ENCODE assay signal across 8 cellular contexts in genomic region chr6:149925253-149925973, GRCh38. TPM values are rescaled to one million over a fixed set of nuclear protein-coding genes. Genes with fewer than 3 reads are reported as not detected.
DNase-seq lines count a peak whose midpoint lies in the region; ATAC-seq, FAIRE-seq and TF ChIP-seq lines count a peak whose summit lies in the region.

No MANE protein-coding gene starts in this region.

- TF ChIP-seq EP300 in A549 (IDR thresholded peaks at IDR 0.05), result no peak

- intact Hi-C loops in dendritic cell treated with granulocyte-macrophage colony-stimulating factor and Interleukin-4, amounts not matched to agents 40 ng/mL and 50 ng/mL, for 4 days (cut with micrococcal nuclease), result loop anchor here (5.0 kb wide), 1 partner anchor 203 kb away; no protein-coding TSS in a partner anchor

- no peak for DNase-seq in A549 (ENCODE audit: low read depth in 1 of 2, low spot score in 1 of 2)
- no peak for DNase-seq in HFFc6
- peak; percentile 88 for DNase-seq in mesenteric fat pad (ENCODE audit: low spot score)
- DNase-seq in MG63, result no peak
- DNase-seq in NCI-H2196 (lab: John Stamatoyannopoulos, UW; ENCODE audit: unreplicated experiment), result no peak
- DNase-seq in kidney glomerular epithelial cell (lab: John Stamatoyannopoulos, UW), result no peak
- no peak for DNase-seq in NCI-H748 (lab: John Stamatoyannopoulos, UW; ENCODE audit: unreplicated experiment)

- peak; percentile 2; a peak in 2 of 6 replicates for ATAC-seq in A549

- no peaks in the 10 kb centered on the region for H3K36me3 ChIP-seq in MG63

- peaks cover 11% of the 10 kb centered on the region; the same call in 1 of the 3 replicates for H3K4me1 ChIP-seq in A549

- peaks cover 19% of the 10 kb centered on the region for H3K27me3 ChIP-seq in MG63

- H3K4me3 Mint-ChIP-seq in HFFc6, result peak overlapping the region; percentile 88
- H3K4me3 Mint-ChIP-seq in dendritic cell treated with granulocyte-macrophage colony-stimulating factor and Interleukin-4, amounts not matched to agents 40 ng/mL and 50 ng/mL, for 4 days, result peak overlapping the region; percentile 78

- peak overlapping the region; percentile 80 for H3K4me2 ChIP-seq in A549

- H3K36me3 Mint-ChIP-seq in HFFc6 (ENCODE audit: low read depth), result no peaks in the 10 kb centered on the region
- no peaks in the 10 kb centered on the region for H3K36me3 Mint-ChIP-seq in dendritic cell treated with granulocyte-macrophage colony-stimulating factor and Interleukin-4, amounts not matched to agents 40 ng/mL and 50 ng/mL, for 4 days (ENCODE audit: low read depth)

- TF ChIP-seq POLR2A in A549 (IDR thresholded peaks at IDR 0.05; ENCODE audit: low read length), result no peak

- peak overlapping the region; percentile 39 for H3K4me3 ChIP-seq in A549
- no peak overlapping the region for H3K4me3 ChIP-seq in MG63

- H3K27ac Mint-ChIP-seq in HFFc6, result no peak overlapping the region; the same call in 1 of the 2 replicates
- peak overlapping the region; percentile 45 for H3K27ac Mint-ChIP-seq in dendritic cell treated with granulocyte-macrophage colony-stimulating factor and Interleukin-4, amounts not matched to agents 40 ng/mL and 50 ng/mL, for 4 days

- WGBS in A549 (ENCODE audit: missing lambda C conversion rate), result 62% methylated on average over 19 of the region's 34 CpGs

- H3K27ac ChIP-seq in A549, result peak overlapping the region; percentile 65 to 88

- POLR2A ChIA-PET in A549 (lab: Yijun Ruan, JAX), result no interaction called here

- H3K9me3 Mint-ChIP-seq in HFFc6, result no peaks in the 10 kb centered on the region
- no peaks in the 10 kb centered on the region for H3K9me3 Mint-ChIP-seq in dendritic cell treated with granulocyte-macrophage colony-stimulating factor and Interleukin-4, amounts not matched to agents 40 ng/mL and 50 ng/mL, for 4 days

- H3K27me3 Mint-ChIP-seq in HFFc6 (ENCODE audit: insufficient read depth), result peaks cover 33% of the 10 kb centered on the region
- peaks cover 90% of the 10 kb centered on the region for H3K27me3 Mint-ChIP-seq in dendritic cell treated with granulocyte-macrophage colony-stimulating factor and Interleukin-4, amounts not matched to agents 40 ng/mL and 50 ng/mL, for 4 days

- peaks cover 20% of the 10 kb centered on the region for H3K4me1 Mint-ChIP-seq in HFFc6 (ENCODE audit: low read depth)
- H3K4me1 Mint-ChIP-seq in dendritic cell treated with granulocyte-macrophage colony-stimulating factor and Interleukin-4, amounts not matched to agents 40 ng/mL and 50 ng/mL, for 4 days (ENCODE audit: low read depth), result peaks cover 33% of the 10 kb centered on the region

- TF ChIP-seq CTCF in A549 (IDR thresholded peaks at IDR 0.05) (no peak), HFFc6 (IDR thresholded peaks at IDR 0.05) (no peak)

- no peak for TF ChIP-seq RAD21 in A549 (conservative IDR thresholded peaks at IDR 0.05 in 1 of 2, IDR thresholded peaks at IDR 0.05 in 1 of 2)

- H3K9me3 ChIP-seq in A549 (no peaks in the 10 kb centered on the region), MG63 (no peaks in the 10 kb centered on the region)

- FAIRE-seq in A549 (lab: Jason Lieb, UNC), result no peak

- CTCF ChIA-PET in A549 (lab: Yijun Ruan, JAX), result interaction anchor here (0.7 to 2.8 kb wide), 12 partner anchors 25 to 202 kb away, joined by 3 to 28 read pairs (median 4); no protein-coding TSS in a partner anchor

TF ChIP-seq in A549, 52 proteins besides CTCF, POLR2A, EP300 and RAD21:
- TF ChIP-seq FOSB (CRISPR knock-in tag; IDR thresholded peaks at IDR 0.05) (no peak), FOXS1 (CRISPR knock-in tag; IDR thresholded peaks at IDR 0.05) (no peak), PHF8 (IDR thresholded peaks at IDR 0.05; ENCODE audit: borderline replicate concordance, low read depth) (no peak), TFCP2L1 (CRISPR knock-in tag; IDR thresholded peaks at IDR 0.05) (no peak), KDM1A (IDR thresholded peaks at IDR 0.05; ENCODE audit: low read depth) (no peak), RFX5 (IDR thresholded peaks at IDR 0.05) (no peak), ATOH8 (CRISPR knock-in tag; IDR thresholded peaks at IDR 0.05; ENCODE audit: low read depth) (no peak), MAZ (IDR thresholded peaks at IDR 0.05; ENCODE audit: borderline replicate concordance, low read depth, low read length) (no peak), ESRRA (IDR thresholded peaks at IDR 0.05; ENCODE audit: borderline replicate concordance, low read length) (no peak), SMC3 (IDR thresholded peaks at IDR 0.05) (no peak), MYC (IDR thresholded peaks at IDR 0.05; ENCODE audit: borderline replicate concordance, low read length) (no peak), TP53 (CRISPR knock-in tag; IDR thresholded peaks at IDR 0.05) (no peak), MAX (IDR thresholded peaks at IDR 0.05) (no peak), NR3C1 (IDR thresholded peaks at IDR 0.05) (no peak), HOXB13 (CRISPR knock-in tag; IDR thresholded peaks at IDR 0.05; ENCODE audit: low read depth) (no peak), POLR2AphosphoS2 (conservative IDR thresholded peaks at IDR 0.05; ENCODE audit: low read length) (no peak)

RNA-seq across cellular contexts. Expression of gene RAET1G, which starts 2.5 kb away (rescaled TPM):
- 10.1 and 14.6 TPM in 2 replicates for polyA plus RNA-seq in A549 (2011; rRNA removed)
- polyA plus RNA-seq in A549 (2012; cell fraction: cytosol; rRNA removed), result 7.5 and 8.2 TPM in 2 replicates
- polyA plus RNA-seq in A549 (2012; cell fraction: nucleus; rRNA removed), result 10.8 and 11.0 TPM in 2 replicates
- 15.5 to 29.8 TPM (median 24.4 TPM) in 3 replicates for polyA plus RNA-seq in A549 (2017; fragmentation: RNase III; extraction: RNeasy Plus Mini Kit Qiagen cat#74134 plus additional on column Dnase treatment)
- 4.9 and 6.5 TPM in 2 replicates for polyA minus RNA-seq in A549 (2011; rRNA and poly(A)+ RNA removed)
- total RNA-seq in HFFc6 (2021; fragmentation: NEBNext Ultra II Directional; extraction: Animal tissue kit (Norgen Biotek cat#: 25700)), result 1 to 10 TPM in 2 of 6 experiments, under 1 TPM in 4; 0.64 to 1.1 (median 0.83) TPM
- 0.51 TPM for total RNA-seq in mesenteric fat pad
- 3.2 TPM in 1 of 2 replicates, not detected in the other for total RNA-seq in MG63 (2014; rRNA removed; shearing (Covaris generic); ENCODE audit: low replicate concordance)

RNA-seq across cellular contexts. Expression of gene ULBP2, which starts 16.4 kb away (rescaled TPM):
- polyA plus RNA-seq in A549 (2011; rRNA removed) (2.7 and 3.2 TPM in 2 replicates), A549 (2017; fragmentation: RNase III; extraction: RNeasy Plus Mini Kit Qiagen cat#74134 plus additional on column Dnase treatment) (4.2 to 5.0 TPM (median 4.5 TPM) in 3 replicates)
- 2.0 TPM in 2 replicates for polyA plus RNA-seq in A549 (2012; cell fraction: cytosol; rRNA removed)
- 1.8 and 2.2 TPM in 2 replicates for polyA plus RNA-seq in A549 (2012; cell fraction: nucleus; rRNA removed)
- 0.39 and 1.4 TPM in 2 replicates for polyA minus RNA-seq in A549 (2011; rRNA and poly(A)+ RNA removed)
- total RNA-seq in HFFc6 (2021; fragmentation: NEBNext Ultra II Directional; extraction: Animal tissue kit (Norgen Biotek cat#: 25700)), result 10 to 100 TPM; 16.2 to 23.2 (median 19.4) TPM
- total RNA-seq in mesenteric fat pad, result 0.96 TPM
- 2.2 and 7.4 TPM in 2 replicates for total RNA-seq in MG63 (2014; rRNA removed; shearing (Covaris generic); ENCODE audit: low replicate concordance)

RNA-seq across cellular contexts. Expression of gene RAET1E, which starts 27.5 kb away (rescaled TPM):
- polyA plus RNA-seq in A549 (2011; rRNA removed) (2.8 and 4.2 TPM in 2 replicates), A549 (2017; fragmentation: RNase III; extraction: RNeasy Plus Mini Kit Qiagen cat#74134 plus additional on column Dnase treatment) (3.3 to 5.4 TPM (median 4.5 TPM) in 3 replicates)
- polyA plus RNA-seq in A549 (2012; cell fraction: cytosol; rRNA removed), result 0.66 and 0.98 TPM in 2 replicates
- 0.32 and 1.1 TPM in 2 replicates for polyA plus RNA-seq in A549 (2012; cell fraction: nucleus; rRNA removed)
- 0.44 and 2.6 TPM in 2 replicates for polyA minus RNA-seq in A549 (2011; rRNA and poly(A)+ RNA removed)
- total RNA-seq in HFFc6 (2021; fragmentation: NEBNext Ultra II Directional; extraction: Animal tissue kit (Norgen Biotek cat#: 25700)), result under 1 TPM in 5 of 6 experiments, not detected in 1; 0.14 to 0.41 (median 0.26) TPM
- 0.29 TPM for total RNA-seq in mesenteric fat pad
- total RNA-seq in MG63 (2014; rRNA removed; shearing (Covaris generic); ENCODE audit: low replicate concordance), result 2.8 and 5.7 TPM in 2 replicates

RNA-seq across cellular contexts. Expression of gene ULBP1, which starts 38.3 kb away (rescaled TPM):
- polyA plus RNA-seq in A549 (2011; rRNA removed), result 5.7 and 6.6 TPM in 2 replicates
- 0.67 and 0.70 TPM in 2 replicates for polyA plus RNA-seq in A549 (2012; cell fraction: cytosol; rRNA removed)
- polyA plus RNA-seq in A549 (2012; cell fraction: nucleus; rRNA removed), result 0.31 and 0.36 TPM in 2 replicates
- polyA plus RNA-seq in A549 (2017; fragmentation: RNase III; extraction: RNeasy Plus Mini Kit Qiagen cat#74134 plus additional on column Dnase treatment), result 0.89 to 1.2 TPM (median 1.1 TPM) in 3 replicates
- 1.4 TPM in 2 replicates for polyA minus RNA-seq in A549 (2011; rRNA and poly(A)+ RNA removed)
- total RNA-seq in HFFc6 (2021; fragmentation: NEBNext Ultra II Directional; extraction: Animal tissue kit (Norgen Biotek cat#: 25700)), result 10 to 100 TPM in 2 of 6 experiments, 1 to 10 TPM in 4; 8.6 to 12.7 (median 9.8) TPM
- 0.19 TPM for total RNA-seq in mesenteric fat pad
- total RNA-seq in MG63 (2014; rRNA removed; shearing (Covaris generic); ENCODE audit: low replicate concordance), result 1.5 and 2.5 TPM in 2 replicates
